Comparison of ENCODE assay signal across 8 cellular contexts in the genomic region with DNA sequence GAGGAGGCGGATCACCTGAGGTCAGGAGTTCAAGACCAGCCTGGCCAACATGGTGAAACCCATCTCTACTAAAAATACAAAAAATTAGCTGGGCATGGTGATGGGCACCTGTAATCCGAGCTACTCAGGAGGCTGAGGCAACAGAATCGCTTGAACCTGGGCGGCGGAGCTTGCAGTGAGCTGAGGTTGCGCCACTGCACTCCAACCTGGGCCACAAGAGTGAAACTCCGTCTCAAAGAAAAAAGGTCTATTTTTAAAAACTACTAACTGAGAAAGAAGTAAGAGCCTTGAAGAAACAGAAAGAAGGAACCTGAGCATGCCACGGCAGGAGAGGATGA.
A peak's percentile ranks its signal among the peaks of the same experiment; 100 is the strongest.
DNase-seq lines count a peak whose midpoint lies in the region; ATAC-seq, FAIRE-seq and TF ChIP-seq lines count a peak whose summit lies in the region.
"Not testable (repeated sequence)": the region's sequence is repeated elsewhere in the genome, so short reads cannot be mapped to it uniquely, and the experiment has no call there.

No MANE protein-coding gene starts in this region.

- ATAC-seq in GM19438 (IDR thresholded peaks at IDR 0.05; ENCODE audit: low read depth, unreplicated experiment) = peak; percentile 19

- peak overlapping the region; percentile 19 to 58 (median 50) for H3K4me3 ChIP-seq in keratinocyte (ENCODE audit: control insufficient read depth in 2 of 3, extremely low read depth in 1 of 3, insufficient read depth in 2 of 3, low read depth in 1 of 3, low read length in 3 of 3)
- H3K4me3 ChIP-seq in spleen = not testable (repeated sequence)

- POLR2A ChIA-PET in RWPE1 (lab: Yijun Ruan, JAX; ENCODE audit: low non-redundant PET) = interaction anchor here (0.6 kb wide), 1 partner anchor 102 kb away, joined by 11 read pairs; no protein-coding TSS in a partner anchor

- H3K9me3 ChIP-seq in keratinocyte (ENCODE audit: control insufficient read depth, low read depth, low read length); spleen: not testable (repeated sequence)

- H3K4me1 ChIP-seq in keratinocyte (ENCODE audit: control insufficient read depth, extremely low read depth, insufficient read depth, low read length) = peaks cover 47% of the 10 kb centered on the region
- not testable (repeated sequence) for H3K4me1 ChIP-seq in spleen

- not testable (repeated sequence) for H3K9me1 ChIP-seq in keratinocyte (ENCODE audit: control insufficient read depth, extremely low read depth, insufficient read depth, low read length)

- not testable (repeated sequence) for DNase-seq in HFFc6; RWPE1 (ENCODE audit: low spot score); activated T-cell treated with anti-CD3 and anti-CD28 coated beads, Interleukin-2, amount 50 U/mL, for 24 hours; chondrocyte (ENCODE audit: low spot score); keratinocyte (ENCODE audit: low read depth, low spot score)
- DNase-seq in spleen = peak; percentile 28

- H3K27ac ChIP-seq in C4-2B = peak overlapping the region; percentile 54
- H3K27ac ChIP-seq in RWPE1 = peak overlapping the region; percentile 97
- H3K27ac ChIP-seq in keratinocyte (ENCODE audit: control insufficient read depth, insufficient read depth, low read length) = peak overlapping the region; percentile 100
- H3K27ac ChIP-seq in spleen = not testable (repeated sequence)

- peaks cover 44% of the 10 kb centered on the region for H3K27me3 Mint-ChIP-seq in HFFc6 (ENCODE audit: insufficient read depth)
- peaks cover 22% of the 10 kb centered on the region for H3K27me3 Mint-ChIP-seq in activated T-cell treated with anti-CD3 and anti-CD28 coated beads, Interleukin-2, amount 50 U/mL, for 24 hours
- H3K27me3 Mint-ChIP-seq in chondrocyte (ENCODE audit: low read depth) = not testable (repeated sequence)

- not testable (repeated sequence) for TF ChIP-seq POLR2A in spleen (IDR thresholded peaks at IDR 0.05)

- not testable (repeated sequence) for H4K20me1 ChIP-seq in keratinocyte (ENCODE audit: control insufficient read depth, extremely low read depth, insufficient read depth, low read length)

- not testable (repeated sequence) for H3K36me3 Mint-ChIP-seq in HFFc6 (ENCODE audit: low read depth); activated T-cell treated with anti-CD3 and anti-CD28 coated beads, Interleukin-2, amount 50 U/mL, for 24 hours (ENCODE audit: low read depth); chondrocyte (ENCODE audit: low read depth)

- peak overlapping the region; percentile 89 for H3K27ac Mint-ChIP-seq in HFFc6
- H3K27ac Mint-ChIP-seq in activated T-cell treated with anti-CD3 and anti-CD28 coated beads, Interleukin-2, amount 50 U/mL, for 24 hours = peak overlapping the region; percentile 41
- H3K27ac Mint-ChIP-seq in chondrocyte (ENCODE audit: unreplicated experiment) = peak overlapping the region; percentile 99

- TF ChIP-seq CTCF in C4-2B (conservative IDR thresholded peaks at IDR 0.05); HFFc6 (IDR thresholded peaks at IDR 0.05); RWPE1 (conservative IDR thresholded peaks at IDR 0.05; ENCODE audit: low read depth); chondrocyte (IDR thresholded peaks at IDR 0.05); keratinocyte (optimal IDR thresholded peaks at IDR 0.05 in 1 of 3, IDR thresholded peaks at IDR 0.05 in 1 of 3, conservative IDR thresholded peaks at IDR 0.05 in 1 of 3; ENCODE audit: extremely low read depth in 1 of 3, insufficient read depth in 2 of 3, low read length in 3 of 3); spleen (IDR thresholded peaks at IDR 0.05 in 8 of 11, conservative IDR thresholded peaks at IDR 0.05 in 3 of 11): not testable (repeated sequence)

- H3K79me2 ChIP-seq in keratinocyte (ENCODE audit: control insufficient read depth, insufficient read depth, low read length) = not testable (repeated sequence)

- H3K4me3 Mint-ChIP-seq in HFFc6; activated T-cell treated with anti-CD3 and anti-CD28 coated beads, Interleukin-2, amount 50 U/mL, for 24 hours; chondrocyte (ENCODE audit: unreplicated experiment): not testable (repeated sequence)

- intact Hi-C loops in spleen (cut with DNase I; ENCODE audit: low total_unique reads) = not testable (repeated sequence)

- peak overlapping the region; percentile 90 for H3K4me2 ChIP-seq in keratinocyte (ENCODE audit: control insufficient read depth, extremely low read depth, insufficient read depth, low read depth, low read length)

- not testable (repeated sequence) for H3K36me3 ChIP-seq in keratinocyte (ENCODE audit: control insufficient read depth in 2 of 2, extremely low read depth in 1 of 2, insufficient read depth in 2 of 2, low read length in 2 of 2); spleen

- H3K27me3 ChIP-seq in keratinocyte (ENCODE audit: control insufficient read depth, extremely low read depth, insufficient read depth, low read length) = not testable (repeated sequence)
- peaks cover 0 to 20% (median 0%) of the 10 kb centered on the region in 7 donors for H3K27me3 ChIP-seq in spleen (replicated peaks in 1 of 7)

- FAIRE-seq in keratinocyte (lab: Jason Lieb, UNC) = not testable (repeated sequence)

- dilution Hi-C loops in keratinocyte (cut with MboI; ENCODE audit: extremely low pct_ligation_motif_present, low sequenced_read_pairs) = not testable (repeated sequence)

- CTCF ChIA-PET in RWPE1 (lab: Yijun Ruan, JAX) = interaction anchor here (1.7 kb wide), 1 partner anchor 60 kb away, joined by 6 read pairs; no protein-coding TSS in a partner anchor

- H3K4me1 Mint-ChIP-seq in HFFc6 (ENCODE audit: low read depth) (peaks cover 30% of the 10 kb centered on the region), chondrocyte (ENCODE audit: low read depth) (peaks cover 27% of the 10 kb centered on the region)
- H3K4me1 Mint-ChIP-seq in activated T-cell treated with anti-CD3 and anti-CD28 coated beads, Interleukin-2, amount 50 U/mL, for 24 hours (ENCODE audit: low read depth) = peaks cover 28% of the 10 kb centered on the region

- H3K9ac ChIP-seq in keratinocyte (ENCODE audit: control insufficient read depth, extremely low read depth, insufficient read depth, low read length) = peak overlapping the region; percentile 90

- H3K9me3 Mint-ChIP-seq in HFFc6; activated T-cell treated with anti-CD3 and anti-CD28 coated beads, Interleukin-2, amount 50 U/mL, for 24 hours; chondrocyte (ENCODE audit: low read depth): not testable (repeated sequence)

- WGBS in spleen, 5 donors = 77 to 95% (median 87%) methylated on average over 8 of the region's 8 CpGs

- H2AFZ ChIP-seq in keratinocyte (ENCODE audit: control insufficient read depth, low read length) = peak overlapping the region; percentile 93

Comparison
In these comparisons a context has a peak if more than half of its experiments do, and no peak if none do; other contexts are left out.
1. H3K27ac Mint-ChIP-seq: peak in every context shown above with its lines; median percentile 99 in chondrocyte; 89 in HFFc6; 41 in activated T-cell treated with anti-CD3 and anti-CD28 coated beads, Interleukin-2, amount 50 U/mL, for 24 hours.